In genomic region chr1:114259517-114260160, GRCh38 we compare ENCODE assay signal across 23 cellular contexts.
"Had no signal": no experiment of that assay in that cellular context is flagged by ENCODE, and none has a peak within 500 bp of the region (broad histone marks: within the 10 kb centered on the region; RNA-seq: fewer than 3 reads in every experiment).

No MANE protein-coding gene starts in this region.

- H3K27ac ChIP-seq: coronary artery, left lung, parathyroid adenoma, prostate gland, stomach, thoracic aorta, transverse colon had no signal

- H3K9ac ChIP-seq: parathyroid adenoma had no signal

- H3K9me3 ChIP-seq: prostate gland, thoracic aorta had no signal

- DNase-seq: effector CD4-positive, alpha-beta T cell; endodermal cell; erythroblast; foreskin melanocyte; head of caudate nucleus; islet precursor cell; left lung; mesenchymal stem cell; midbrain; naive thymus-derived CD4-positive, alpha-beta T cell; nephron progenitor cell; small intestine; stimulated activated CD4-positive, alpha-beta T cell treated with anti-CD3 and anti-CD28 coated beads, Interleukin-12 subunit alpha, Interleukin-12 subunit beta, amount 100 ng/mL, for 4 hours; stimulated activated naive CD4-positive, alpha-beta T cell; stomach; substantia nigra; transverse colon had no signal

- ATAC-seq: left lung; naive thymus-derived CD4-positive, alpha-beta T cell; sciatic nerve had no signal

- H3K36me3 Mint-ChIP-seq: naive thymus-derived CD4-positive, alpha-beta T cell had no signal

- H3K4me1 Mint-ChIP-seq: endodermal cell; naive thymus-derived CD4-positive, alpha-beta T cell; nephron progenitor cell had no signal

- H3K27ac Mint-ChIP-seq: endodermal cell; naive thymus-derived CD4-positive, alpha-beta T cell; nephron progenitor cell had no signal

- H3K4me1 ChIP-seq: left lung, parathyroid adenoma, prostate gland, stomach had no signal

- H3K4me3 ChIP-seq: coronary artery, left lung, lung, prostate gland, stomach, thoracic aorta, transverse colon had no signal

- H2AFZ ChIP-seq: parathyroid adenoma had no signal

- H3K4me3 Mint-ChIP-seq: endodermal cell; naive thymus-derived CD4-positive, alpha-beta T cell; nephron progenitor cell had no signal

- H3K79me2 ChIP-seq: parathyroid adenoma had no signal

- H3K36me3 ChIP-seq: left lung, prostate gland, stomach, thoracic aorta, transverse colon had no signal
